8 cellular contexts compared by ENCODE assay signal in the genomic region with DNA sequence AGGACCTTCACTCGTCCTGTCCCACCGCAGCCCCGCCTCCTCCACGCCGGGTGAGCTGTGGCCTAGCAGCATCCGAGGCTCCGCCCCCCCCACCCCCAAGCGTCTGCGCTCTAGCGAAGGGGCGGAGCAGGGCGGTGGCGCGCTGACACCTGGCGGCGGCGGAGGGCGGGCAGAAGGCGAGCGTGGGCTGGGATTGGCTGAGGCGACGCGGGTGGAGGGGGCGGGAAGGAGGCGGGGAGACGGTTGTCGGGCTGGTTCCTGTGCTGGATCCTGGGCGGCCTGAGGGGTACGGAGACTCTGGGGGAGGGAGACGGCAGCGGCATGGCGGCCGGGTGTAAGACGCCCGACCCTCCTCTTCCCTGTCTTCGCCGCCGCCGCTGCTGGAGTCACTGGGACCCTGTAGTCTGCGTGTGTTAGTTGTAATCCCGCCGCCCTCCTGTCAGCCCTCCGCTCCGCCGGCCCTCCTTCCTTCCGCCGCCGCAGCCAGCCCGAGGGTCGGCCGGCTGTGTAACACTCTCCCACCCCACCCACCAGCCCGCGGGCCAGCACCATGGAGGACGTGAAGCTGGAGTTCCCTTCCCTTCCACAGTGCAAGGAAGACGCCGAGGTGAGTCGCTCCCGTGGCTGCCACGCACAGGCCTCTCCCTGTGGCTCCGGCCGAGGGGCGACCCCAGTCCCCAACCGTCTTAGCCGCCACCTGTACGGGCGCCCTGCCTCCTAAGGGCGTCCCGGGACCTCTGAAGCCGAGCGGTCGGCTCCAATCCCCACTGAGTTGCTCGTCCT. TPM values are rescaled to one million over a fixed set of nuclear protein-coding genes. Genes with fewer than 3 reads are reported as not detected.
DNase-seq lines count a peak whose midpoint lies in the region; ATAC-seq and TF ChIP-seq lines count a peak whose summit lies in the region.

A gene with protein sequence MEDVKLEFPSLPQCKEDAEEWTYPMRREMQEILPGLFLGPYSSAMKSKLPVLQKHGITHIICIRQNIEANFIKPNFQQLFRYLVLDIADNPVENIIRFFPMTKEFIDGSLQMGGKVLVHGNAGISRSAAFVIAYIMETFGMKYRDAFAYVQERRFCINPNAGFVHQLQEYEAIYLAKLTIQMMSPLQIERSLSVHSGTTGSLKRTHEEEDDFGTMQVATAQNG (plus strand): TSS at position 242 of the 783 bp plus-strand sequence. CDS start 309 bp downstream, at position 551.

- H3K9me3 Mint-ChIP-seq in nephron: no peaks in the 10 kb centered on the region

- no peaks in the 10 kb centered on the region for H3K9me3 ChIP-seq in ES-I3 (ENCODE audit: control insufficient read depth, insufficient read depth, low read length)
- no peaks in the 10 kb centered on the region for H3K9me3 ChIP-seq in HAP-1
- H3K9me3 ChIP-seq in MG63: no peaks in the 10 kb centered on the region

- peak; percentile 98 for ATAC-seq in stimulated activated naive CD8-positive, alpha-beta T cell treated with anti-CD3 and anti-CD28 coated beads, Interleukin-15, Interleukin-2, amounts not matched to agents 100 U/mL and 50 U/mL, for 24 hours

- H3K27me3 ChIP-seq in HAP-1 (ENCODE audit: low read depth) (no peaks in the 10 kb centered on the region), MG63 (no peaks in the 10 kb centered on the region)

- H3K4me1 Mint-ChIP-seq in nephron: peaks cover 13% of the 10 kb centered on the region

- H3K4me1 ChIP-seq in ES-I3 (ENCODE audit: insufficient read depth, low read length) (0 out of 2 replicates have a peak, but pooled peaks cover 4% of the 10 kb centered on the region), HAP-1 (peaks cover 21% of the 10 kb centered on the region)

- H3K4me3 ChIP-seq in HAP-1: peak within 1 kb of the TSS; percentile 97
- peak within 1 kb of the TSS; percentile 75 for H3K4me3 ChIP-seq in MG63
- H3K4me3 ChIP-seq in fibroblast of the aortic adventitia (ENCODE audit: low read depth, low read length): peak within 1 kb of the TSS; percentile 87

- H3K27ac Mint-ChIP-seq in nephron: peak within 1 kb of the TSS; percentile 62 to 96 (median 89)

- TF ChIP-seq CTCF in fibroblast of the aortic adventitia (IDR thresholded peaks at IDR 0.05; ENCODE audit: insufficient read depth, low read length): no peak
- TF ChIP-seq CTCF in nephron (IDR thresholded peaks at IDR 0.05; ENCODE audit: unreplicated experiment in 3 of 3): no peak

- H3K36me3 Mint-ChIP-seq in nephron (ENCODE audit: low read depth): peaks cover 38% of the 10 kb centered on the region

- H3K36me3 ChIP-seq in ES-I3 (ENCODE audit: insufficient read depth, low read length) (no peaks in the 10 kb centered on the region), HAP-1 (replicated peaks) (peaks cover 24% of the 10 kb centered on the region), MG63 (peaks cover 16% of the 10 kb centered on the region)

- H3K27me3 Mint-ChIP-seq in nephron (ENCODE audit: low read depth): no peaks in the 10 kb centered on the region

- in situ Hi-C loops in HAP-1 (cut with MboI; ENCODE audit: low sequenced_read_pairs): no loop called here

- peak within 1 kb of the TSS; percentile 95 to 98 (median 97) for H3K4me3 Mint-ChIP-seq in nephron

- DNase-seq in HAP-1 (ENCODE audit: low spot score in 2 of 2) (peak; percentile 99 to 100), MG63 (peak; percentile 98), SHP77 (lab: John Stamatoyannopoulos, UW) (peak; percentile 97 to 99), fibroblast of the aortic adventitia (ENCODE audit: low read depth) (peak; percentile 94)
- peak; percentile 98 for DNase-seq in activated effector memory CD4-positive, alpha-beta T cell treated with Interleukin-2 at 50 U/mL for 16 hours
- peak; percentile 100 for DNase-seq in stimulated activated naive CD8-positive, alpha-beta T cell treated with anti-CD3 and anti-CD28 coated beads, Interleukin-15, Interleukin-2, amounts not matched to agents 100 U/mL and 50 U/mL, for 24 hours

- H3K9ac ChIP-seq in ES-I3 (ENCODE audit: low read depth, low read length): peak within 1 kb of the TSS; percentile 79

RNA-seq across cellular contexts. Expression of the gene that starts here (rescaled TPM):
- 12.1 and 23.7 TPM in 2 replicates for total RNA-seq in MG63 (2014; rRNA removed; shearing (Covaris generic); ENCODE audit: low replicate concordance)
- total RNA-seq in fibroblast of the aortic adventitia (ENCODE audit: low replicate concordance): 9.3 and 50.7 TPM in 2 replicates

Comparison
In these comparisons a context has a peak if more than half of its experiments do, and no peak if none do; other contexts are left out.
1. Peak in every context shown above with its lines: DNase-seq, ATAC-seq and H3K4me3 ChIP-seq.